Comparison of ENCODE assay signal across 8 cellular contexts in genomic region chr20:44310664-44311639, GRCh38. TPM values are rescaled to one million over a fixed set of nuclear protein-coding genes. Genes with fewer than 3 reads are reported as not detected.
DNase-seq lines count a peak whose midpoint lies in the region; ATAC-seq and TF ChIP-seq lines count a peak whose summit lies in the region.

A gene with protein sequence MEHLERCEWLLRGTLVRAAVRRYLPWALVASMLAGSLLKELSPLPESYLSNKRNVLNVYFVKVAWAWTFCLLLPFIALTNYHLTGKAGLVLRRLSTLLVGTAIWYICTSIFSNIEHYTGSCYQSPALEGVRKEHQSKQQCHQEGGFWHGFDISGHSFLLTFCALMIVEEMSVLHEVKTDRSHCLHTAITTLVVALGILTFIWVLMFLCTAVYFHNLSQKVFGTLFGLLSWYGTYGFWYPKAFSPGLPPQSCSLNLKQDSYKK (minus strand): TSS chr20:44311202. CDS start chr20:44311148, 54 bp downstream.

- H3K27ac Mint-ChIP-seq in immature natural killer cell = peak within 1 kb of the TSS; percentile 77 to 96 (median 86)

- H3K36me3 Mint-ChIP-seq in immature natural killer cell = peaks cover 0 to 3% (median 0%) of the 10 kb centered on the region in 3 donors

- TF ChIP-seq CTCF in WI38 (IDR thresholded peaks at IDR 0.05; ENCODE audit: low read depth, low read length) (peak; percentile 86), cardiac fibroblast (IDR thresholded peaks at IDR 0.05; ENCODE audit: low read depth, low read length) (peak; percentile 79)

- ATAC-seq in GM18907 (IDR thresholded peaks at IDR 0.05; ENCODE audit: unreplicated experiment) (peak; percentile 88), HG03139 (IDR thresholded peaks at IDR 0.05; ENCODE audit: unreplicated experiment) (peak; percentile 84)

- DNase-seq in AG08396 (ENCODE audit: low spot score) (peak; percentile 100), NCI-H2196 treated with DMSO at 0.1 percent for 48 hours (lab: John Stamatoyannopoulos, UW; ENCODE audit: unreplicated experiment) (peak; percentile 90), cardiac fibroblast (ENCODE audit: low read depth in 2 of 2) (peak; percentile 98), immature natural killer cell (peak; percentile 99), smooth muscle cell of the brain vasculature (ENCODE audit: low read depth, low spot score) (peak; percentile 90)

- peaks cover 18 to 25% of the 10 kb centered on the region in 2 donors for H3K4me1 Mint-ChIP-seq in immature natural killer cell

- peaks cover 13 to 19% (median 17%) of the 10 kb centered on the region in 3 donors for H3K27me3 Mint-ChIP-seq in immature natural killer cell (ENCODE audit: low read depth in 3 of 3)

- H3K9me3 Mint-ChIP-seq in immature natural killer cell = no peaks in the 10 kb centered on the region

- H3K4me3 ChIP-seq in WI38 (ENCODE audit: low read depth, low read length) (peak within 1 kb of the TSS; percentile 96), cardiac fibroblast (replicated peaks in 1 of 2; ENCODE audit: low read depth in 2 of 2, low read length in 2 of 2) (peak within 1 kb of the TSS; percentile 99)

- peak within 1 kb of the TSS; percentile 90 to 94 (median 93) for H3K4me3 Mint-ChIP-seq in immature natural killer cell

RNA-seq across cellular contexts. Expression of the gene that starts here (rescaled TPM):
- under 1 TPM; 0.15 to 0.89 (median 0.40) TPM for polyA plus RNA-seq in immature natural killer cell

Comparison
In these comparisons a context has a peak if more than half of its experiments do, and no peak if none do; other contexts are left out.
1. Peak in every context shown above with its lines: DNase-seq, ATAC-seq and H3K4me3 ChIP-seq.
2. Peak in DNase-seq in immature natural killer cell; RNA of the gene not detected or under 1 TPM.